In the genomic region with DNA sequence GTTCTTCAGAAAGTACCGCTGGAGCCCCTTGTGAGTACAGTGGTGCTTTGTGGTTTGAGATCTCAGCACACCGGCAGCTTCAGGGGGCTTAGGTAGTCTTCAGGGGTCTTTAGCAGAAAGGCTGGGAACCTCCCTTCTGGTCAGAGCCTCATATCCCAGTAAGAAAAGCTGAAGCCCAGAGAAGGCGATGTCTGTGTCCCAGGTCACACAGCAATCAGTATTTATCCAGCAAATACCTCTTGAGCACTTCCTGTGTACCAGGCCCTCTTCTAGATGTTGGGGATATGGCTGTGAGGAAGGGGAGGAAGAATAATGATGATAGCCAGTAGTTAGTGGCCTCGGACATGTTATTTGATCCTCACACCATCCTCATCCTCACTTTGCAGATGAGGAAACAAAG, we compare ENCODE assay signal across 30 cellular contexts. TPM values are rescaled to one million over a fixed set of nuclear protein-coding genes. Genes with fewer than 3 reads are reported as not detected.
"Had no signal": no experiment of that assay in that cellular context is flagged by ENCODE, and none has a peak within 500 bp of the region (broad histone marks: within the 10 kb centered on the region; RNA-seq: fewer than 3 reads in every experiment).

No MANE protein-coding gene starts in this region.

- H3K36me3 Mint-ChIP-seq: naive thymus-derived CD4-positive, alpha-beta T cell; stimulated activated effector memory CD8-positive, alpha-beta T cell treated with anti-CD3 and anti-CD28 coated beads, Interleukin-12 subunit alpha, Interleukin-12 subunit beta, amount 100 ng/mL, for 72 hours had no signal

- H3K9me3 ChIP-seq: esophagus squamous epithelium, heart right ventricle, left lung, prostate gland, right atrium auricular region, sigmoid colon, testis, tibial artery had no signal

- H3K9me3 Mint-ChIP-seq: nephron; neural progenitor cell; stimulated activated effector memory CD8-positive, alpha-beta T cell treated with anti-CD3 and anti-CD28 coated beads, Interleukin-12 subunit alpha, Interleukin-12 subunit beta, amount 100 ng/mL, for 72 hours; type B pancreatic cell had no signal

- H2AFZ ChIP-seq: neural progenitor cell, parathyroid adenoma had no signal

- H3K27me3 Mint-ChIP-seq: type B pancreatic cell had no signal

- H3K4me3 Mint-ChIP-seq: naive thymus-derived CD4-positive, alpha-beta T cell; nephron; neural progenitor cell; stimulated activated effector memory CD8-positive, alpha-beta T cell treated with anti-CD3 and anti-CD28 coated beads, Interleukin-12 subunit alpha, Interleukin-12 subunit beta, amount 100 ng/mL, for 72 hours; type B pancreatic cell had no signal

- DNase-seq: dermis blood vessel endothelial cell; effector memory CD4-positive, alpha-beta T cell; erythroblast; esophagus squamous epithelium; foreskin melanocyte; glutamatergic neuron; heart right ventricle; hippocampal formation; left cardiac atrium; left lung; mesendoderm; midbrain; naive thymus-derived CD4-positive, alpha-beta T cell; sigmoid colon; stimulated activated CD4-positive, alpha-beta T cell treated with anti-CD3 and anti-CD28 coated beads, Interleukin-2, amount 100 ng/mL, for 24 hours; stimulated activated CD4-positive, alpha-beta T cell treated with anti-CD3 and anti-CD28 coated beads, Interleukin-4, amount 100 ng/mL, for 24 hours; stimulated activated naive CD8-positive, alpha-beta T cell treated with anti-CD3 and anti-CD28 coated beads, Interleukin-15, Interleukin-2, amounts not matched to agents 100 U/mL and 50 U/mL, for 24 hours; substantia nigra; testis; tibial artery had no signal

- H3K4me2 ChIP-seq: neural progenitor cell had no signal

- ATAC-seq: heart right ventricle; left cardiac atrium; left lung; naive thymus-derived CD4-positive, alpha-beta T cell; stimulated activated effector memory CD8-positive, alpha-beta T cell treated with anti-CD3 and anti-CD28 coated beads, Interleukin-12 subunit alpha, Interleukin-12 subunit beta, amount 100 ng/mL, for 72 hours; stimulated activated naive CD8-positive, alpha-beta T cell treated with anti-CD3 and anti-CD28 coated beads, Interleukin-15, Interleukin-2, amounts not matched to agents 100 U/mL and 50 U/mL, for 24 hours had no signal

- H3K36me3 ChIP-seq: heart right ventricle, neural progenitor cell, prostate gland, right atrium auricular region, sigmoid colon had no signal

- FAIRE-seq: endothelial cell of umbilical vein, islet of Langerhans had no signal

- H3K27me3 ChIP-seq: neural progenitor cell, right atrium auricular region, sigmoid colon, testis, tibial artery had no signal

- H3K4me1 ChIP-seq: neural progenitor cell, parathyroid adenoma, prostate gland, right atrium auricular region, sigmoid colon, testis, tibial artery had no signal

- H3K9ac ChIP-seq: neural progenitor cell, parathyroid adenoma had no signal

- H3K27ac ChIP-seq: coronary artery, heart right ventricle, left lung, neural progenitor cell, parathyroid adenoma, prostate gland, right atrium auricular region, sigmoid colon, testis, tibial artery had no signal

- H3K4me3 ChIP-seq: coronary artery, esophagus squamous epithelium, heart right ventricle, left lung, neural progenitor cell, prostate gland, right atrium auricular region, sigmoid colon, testis, tibial artery had no signal

- H3K27ac Mint-ChIP-seq: naive thymus-derived CD4-positive, alpha-beta T cell; nephron; neural progenitor cell; stimulated activated effector memory CD8-positive, alpha-beta T cell treated with anti-CD3 and anti-CD28 coated beads, Interleukin-12 subunit alpha, Interleukin-12 subunit beta, amount 100 ng/mL, for 72 hours; type B pancreatic cell had no signal

RNA-seq across cellular contexts. Expression of a gene that starts 14.3 kb away (rescaled TPM):
- polyA plus RNA-seq: naive thymus-derived CD4-positive, alpha-beta T cell had no signal

RNA-seq across cellular contexts. Expression of a gene that starts 54.4 kb away (rescaled TPM):
- polyA plus RNA-seq: naive thymus-derived CD4-positive, alpha-beta T cell had no signal
